Comparison of ENCODE assay signal across 1 cellular context in the genomic region with DNA sequence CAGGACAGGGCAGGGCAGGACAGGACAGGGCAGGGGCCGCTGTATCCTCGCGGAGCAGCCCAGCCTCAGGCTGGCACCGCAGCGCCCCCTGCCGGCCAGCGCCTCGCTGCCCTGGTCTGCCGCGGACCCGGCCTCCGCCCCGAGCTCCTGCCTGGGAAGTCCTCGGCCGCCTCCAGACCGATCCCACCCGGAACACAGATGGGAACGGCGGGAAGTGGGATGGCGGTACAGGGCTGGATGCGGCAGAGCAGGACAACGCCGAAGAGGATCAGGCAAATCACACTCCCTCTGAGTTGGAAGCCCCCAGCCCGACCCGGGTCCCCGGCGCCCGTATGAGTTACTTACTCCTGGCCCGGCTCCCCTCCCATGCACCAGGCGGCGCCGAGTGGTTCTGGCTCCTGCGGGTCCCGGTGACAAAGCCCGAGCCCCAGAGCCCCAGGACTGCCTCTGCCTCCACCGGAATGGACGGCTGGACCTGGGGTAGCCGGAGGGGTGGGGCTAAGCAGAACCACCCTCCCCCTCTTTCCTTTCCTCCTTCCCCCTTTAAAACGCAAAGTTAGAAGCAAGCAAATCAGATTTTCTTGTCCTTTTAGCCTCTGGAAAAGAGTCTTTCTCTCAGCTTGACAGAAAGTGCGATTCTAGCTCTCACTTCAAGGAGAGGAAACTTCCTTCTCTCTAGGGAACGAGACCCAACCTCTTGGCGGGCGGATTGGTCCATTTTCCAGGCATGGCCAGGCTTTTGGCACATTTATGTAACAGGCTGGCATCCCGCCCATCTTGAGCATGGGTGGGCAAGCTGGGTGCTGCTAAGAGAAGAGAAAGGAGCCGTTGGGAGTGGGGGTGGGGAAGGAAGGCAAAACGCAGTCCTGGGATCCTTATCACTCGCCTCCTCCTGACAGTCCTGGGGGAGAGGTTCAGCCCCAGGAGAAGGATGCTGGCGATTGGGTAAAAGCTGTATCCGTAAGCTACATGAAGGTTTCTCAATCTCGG.
TF ChIP-seq lines count a peak whose summit lies in the region.

A gene with protein sequence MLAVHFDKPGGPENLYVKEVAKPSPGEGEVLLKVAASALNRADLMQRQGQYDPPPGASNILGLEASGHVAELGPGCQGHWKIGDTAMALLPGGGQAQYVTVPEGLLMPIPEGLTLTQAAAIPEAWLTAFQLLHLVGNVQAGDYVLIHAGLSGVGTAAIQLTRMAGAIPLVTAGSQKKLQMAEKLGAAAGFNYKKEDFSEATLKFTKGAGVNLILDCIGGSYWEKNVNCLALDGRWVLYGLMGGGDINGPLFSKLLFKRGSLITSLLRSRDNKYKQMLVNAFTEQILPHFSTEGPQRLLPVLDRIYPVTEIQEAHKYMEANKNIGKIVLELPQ (minus strand): TSS at position 449 of the 990 bp plus-strand sequence. CDS start 508 bp downstream, outside the sequence.

TF ChIP-seq in H1, 55 proteins besides CTCF, POLR2A, EP300 and RAD21:
- TF ChIP-seq TAF7 (optimal IDR thresholded peaks at IDR 0.05; ENCODE audit: borderline replicate concordance, low read depth, low read length): peak; percentile 59
- TF ChIP-seq TEAD4 (IDR thresholded peaks at IDR 0.05; ENCODE audit: low read depth, low read length): peak; percentile 26; the same call in 1 of the 2 replicates
- TF ChIP-seq POLR2AphosphoS5 (IDR thresholded peaks at IDR 0.05; ENCODE audit: low read depth, low read length): peak; percentile 18; the same call in 1 of the 2 replicates
- 0 out of 2 replicates have a peak, but pooled peaks have one; percentile 3 for TF ChIP-seq GTF2F1 (IDR thresholded peaks at IDR 0.05; ENCODE audit: borderline replicate concordance, low read depth, low read length)
- peak; percentile 45; the same call in 1 of the 2 replicates for TF ChIP-seq CHD2 (IDR thresholded peaks at IDR 0.05; ENCODE audit: low read length)
- TF ChIP-seq, protein P1, sequence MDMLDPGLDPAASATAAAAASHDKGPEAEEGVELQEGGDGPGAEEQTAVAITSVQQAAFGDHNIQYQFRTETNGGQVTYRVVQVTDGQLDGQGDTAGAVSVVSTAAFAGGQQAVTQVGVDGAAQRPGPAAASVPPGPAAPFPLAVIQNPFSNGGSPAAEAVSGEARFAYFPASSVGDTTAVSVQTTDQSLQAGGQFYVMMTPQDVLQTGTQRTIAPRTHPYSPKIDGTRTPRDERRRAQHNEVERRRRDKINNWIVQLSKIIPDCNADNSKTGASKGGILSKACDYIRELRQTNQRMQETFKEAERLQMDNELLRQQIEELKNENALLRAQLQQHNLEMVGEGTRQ (IDR thresholded peaks at IDR 0.05; ENCODE audit: low read length): no peak
- TF ChIP-seq SIN3A (conservative IDR thresholded peaks at IDR 0.05 in 1 of 2, IDR thresholded peaks at IDR 0.05 in 1 of 2; ENCODE audit: low read depth in 1 of 2, low read length in 2 of 2): peak in 1 of 2 experiments; percentile 20; a peak in 1 of 4 replicates
- TF ChIP-seq, protein P2, sequence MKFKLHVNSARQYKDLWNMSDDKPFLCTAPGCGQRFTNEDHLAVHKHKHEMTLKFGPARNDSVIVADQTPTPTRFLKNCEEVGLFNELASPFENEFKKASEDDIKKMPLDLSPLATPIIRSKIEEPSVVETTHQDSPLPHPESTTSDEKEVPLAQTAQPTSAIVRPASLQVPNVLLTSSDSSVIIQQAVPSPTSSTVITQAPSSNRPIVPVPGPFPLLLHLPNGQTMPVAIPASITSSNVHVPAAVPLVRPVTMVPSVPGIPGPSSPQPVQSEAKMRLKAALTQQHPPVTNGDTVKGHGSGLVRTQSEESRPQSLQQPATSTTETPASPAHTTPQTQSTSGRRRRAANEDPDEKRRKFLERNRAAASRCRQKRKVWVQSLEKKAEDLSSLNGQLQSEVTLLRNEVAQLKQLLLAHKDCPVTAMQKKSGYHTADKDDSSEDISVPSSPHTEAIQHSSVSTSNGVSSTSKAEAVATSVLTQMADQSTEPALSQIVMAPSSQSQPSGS (IDR thresholded peaks at IDR 0.05; ENCODE audit: low read length): no peak
- peak; percentile 83; the same call in 1 of the 2 replicates for TF ChIP-seq TBP (IDR thresholded peaks at IDR 0.05; ENCODE audit: low read depth, low read length)
- TF ChIP-seq CTBP2 (IDR thresholded peaks at IDR 0.05; ENCODE audit: borderline replicate concordance, insufficient read depth, insufficient read length, low read length): peak; percentile 75
- TF ChIP-seq SP1 (IDR thresholded peaks at IDR 0.05; ENCODE audit: low read depth, low read length): no peak
- 0 out of 2 replicates have a peak, but pooled peaks have one; percentile 80 for TF ChIP-seq RBBP5 (IDR thresholded peaks at IDR 0.05; ENCODE audit: borderline replicate concordance, low read depth, low read length)
- TF ChIP-seq KDM4A (IDR thresholded peaks at IDR 0.05; ENCODE audit: low read depth, low read length, severe bottlenecking): peak; percentile 59
- peak; percentile 87 for TF ChIP-seq TAF1 (IDR thresholded peaks at IDR 0.05; ENCODE audit: low read depth, low read length)
- peak; percentile 71 for TF ChIP-seq ASH2L (IDR thresholded peaks at IDR 0.05; ENCODE audit: low read length)
- TF ChIP-seq PHF8 (conservative IDR thresholded peaks at IDR 0.05; ENCODE audit: low read depth, low read length): peak; percentile 89
- no peak for TF ChIP-seq CBX5 (IDR thresholded peaks at IDR 0.05; ENCODE audit: low read depth, low read length)
- TF ChIP-seq, protein P3, sequence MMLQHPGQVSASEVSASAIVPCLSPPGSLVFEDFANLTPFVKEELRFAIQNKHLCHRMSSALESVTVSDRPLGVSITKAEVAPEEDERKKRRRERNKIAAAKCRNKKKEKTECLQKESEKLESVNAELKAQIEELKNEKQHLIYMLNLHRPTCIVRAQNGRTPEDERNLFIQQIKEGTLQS (IDR thresholded peaks at IDR 0.05; ENCODE audit: insufficient read depth, low read depth, low read length): no peak
